ENCODE assay signal across 22 cellular contexts in genomic region chr17:39615434-39615833, GRCh38. TPM values are rescaled to one million over a fixed set of nuclear protein-coding genes. Genes with fewer than 3 reads are reported as not detected.
DNase-seq lines count a peak whose midpoint lies in the region; ATAC-seq, FAIRE-seq and TF ChIP-seq lines count a peak whose summit lies in the region.
"Had no signal": no experiment of that assay in that cellular context is flagged by ENCODE, and none has a peak within 500 bp of the region (broad histone marks: within the 10 kb centered on the region; RNA-seq: fewer than 3 reads in every experiment).

No MANE protein-coding gene starts in this region.

- H3K27me3 Mint-ChIP-seq in natural killer cell (ENCODE audit: low read depth in 2 of 2) (peaks cover 15 to 29% of the 10 kb centered on the region in 2 donors), neural crest cell (ENCODE audit: low read depth) (peaks cover 93% of the 10 kb centered on the region)
- H3K27me3 Mint-ChIP-seq in natural killer cell treated with Interleukin-12 subunit alpha and Interleukin-12 subunit beta and Interleukin-15 and Interleukin-18, amount 100 ng/mL, for 72 hours: peaks cover 20 to 23% of the 10 kb centered on the region in 2 donors

- peaks cover 10% of the 10 kb centered on the region; the same call in 1 of the 2 replicates for H3K23me2 ChIP-seq in H1 (ENCODE audit: low read depth, low read length)

- H4K20me1 ChIP-seq in H1 (replicated peaks in 1 of 2; ENCODE audit: control insufficient read depth in 1 of 2, insufficient read depth in 2 of 2, low read length in 2 of 2): no peaks in the 10 kb centered on the region
- H4K20me1 ChIP-seq: BLaER1 treated with 17β-estradiol and CSF1 and Interleukin-3, amounts not matched to agents 10 nM and 100 nM had no signal

- TF ChIP-seq POLR2A in H1 (IDR thresholded peaks at IDR 0.05; ENCODE audit: control extremely low read depth in 1 of 2, low read depth in 2 of 2, low read length in 2 of 2) (no peak), heart left ventricle (IDR thresholded peaks at IDR 0.05) (no peak)

- no peak overlapping the region for H4K8ac ChIP-seq in H1 (ENCODE audit: extremely low read depth, insufficient read depth, low read length)

- no peak overlapping the region for H2BK15ac ChIP-seq in H1 (ENCODE audit: low read length)

- H3K36me3 Mint-ChIP-seq in natural killer cell (no peaks in the 10 kb centered on the region), neural crest cell (ENCODE audit: low read depth) (no peaks in the 10 kb centered on the region)
- no peaks in the 10 kb centered on the region for H3K36me3 Mint-ChIP-seq in natural killer cell treated with Interleukin-12 subunit alpha and Interleukin-12 subunit beta and Interleukin-15 and Interleukin-18, amount 100 ng/mL, for 72 hours
- H3K36me3 Mint-ChIP-seq: IgD-negative memory B cell had no signal

- H3K27ac Mint-ChIP-seq in natural killer cell: no peak overlapping the region
- no peak overlapping the region for H3K27ac Mint-ChIP-seq in natural killer cell treated with Interleukin-12 subunit alpha and Interleukin-12 subunit beta and Interleukin-15 and Interleukin-18, amount 100 ng/mL, for 72 hours
- no peak overlapping the region for H3K27ac Mint-ChIP-seq in neural crest cell (ENCODE audit: unreplicated experiment)
- H3K27ac Mint-ChIP-seq: CD8-positive, alpha-beta memory T cell; GM23338 had no signal

- H3K14ac ChIP-seq in H1 (ENCODE audit: insufficient read length): no peak overlapping the region

- no peak overlapping the region for H2BK5ac ChIP-seq in H1 (ENCODE audit: low read depth, low read length)

- H2AK5ac ChIP-seq in H1 (ENCODE audit: low read depth, low read length): no peak overlapping the region

- no peak overlapping the region for H2BK20ac ChIP-seq in H1 (ENCODE audit: low read length)

- CTCF ChIA-PET in H1 (lab: Charles Lee; ENCODE audit: partially characterized antibody): interaction anchor here (0.7 to 49.2 kb wide), 7 partner anchors 9 to 70 kb away, joined by 3 to 1885 read pairs (median 4); partner anchors contain the start of genes ERBB2, PGAP3, PNMT and PPP1R1B

- intact Hi-C loops in natural killer cell (cut with micrococcal nuclease): no loop called here
- intact Hi-C loops in mucosa of descending colon (cut with DNase I, micrococcal nuclease): no loop called here
- intact Hi-C loops in heart left ventricle (cut with DNase I): loop anchor here in 1 of 10 donors (5.0 kb wide), 1 partner anchor 43 kb away; no protein-coding TSS in a partner anchor

- no peaks in the 10 kb centered on the region for H3K9me3 ChIP-seq in H1 (ENCODE audit: insufficient read depth in 2 of 2, low read depth in 1 of 2, low read length in 1 of 2)
- H3K9me3 ChIP-seq in mucosa of descending colon: no peaks in the 10 kb centered on the region
- H3K9me3 ChIP-seq in heart left ventricle: no peaks in the 10 kb centered on the region
- H3K9me3 ChIP-seq: BLaER1 treated with 17β-estradiol and CSF1 and Interleukin-3, amounts not matched to agents 10 nM and 100 nM had no signal

- H3K4me3 ChIP-seq in H1 (ENCODE audit: extremely low read depth in 1 of 4, insufficient read depth in 2 of 4, low read depth in 3 of 4, low read length in 4 of 4) (no peak overlapping the region), mucosa of descending colon (no peak overlapping the region), heart left ventricle (no peak overlapping the region)
- H3K4me3 ChIP-seq: BLaER1 treated with 17β-estradiol and CSF1 and Interleukin-3, amounts not matched to agents 10 nM and 100 nM; GM23338 had no signal

- no peaks in the 10 kb centered on the region for H3K79me1 ChIP-seq in H1 (ENCODE audit: low read depth, low read length)

- no peak overlapping the region for H3K4ac ChIP-seq in H1 (replicated peaks; ENCODE audit: insufficient read length, low read depth, low read length)

- no peak overlapping the region for H2BK120ac ChIP-seq in H1 (replicated peaks; ENCODE audit: low read depth, low read length)

- H3K4me1 Mint-ChIP-seq in natural killer cell: peaks cover 7% of the 10 kb centered on the region in 2 donors
- H3K4me1 Mint-ChIP-seq in natural killer cell treated with Interleukin-12 subunit alpha and Interleukin-12 subunit beta and Interleukin-15 and Interleukin-18, amount 100 ng/mL, for 72 hours (ENCODE audit: low read depth in 2 of 2): peaks cover 0 to 6% of the 10 kb centered on the region in 2 donors
- peaks cover 5% of the 10 kb centered on the region for H3K4me1 Mint-ChIP-seq in neural crest cell

- no peak overlapping the region for H3K23ac ChIP-seq in H1 (ENCODE audit: insufficient read length)

- H3K9ac ChIP-seq in H1 (replicated peaks in 1 of 4; ENCODE audit: extremely low read depth in 1 of 4, low read depth in 3 of 4, low read length in 3 of 4): no peak overlapping the region
- H3K9ac ChIP-seq: BLaER1 treated with 17β-estradiol and CSF1 and Interleukin-3, amounts not matched to agents 10 nM and 100 nM had no signal

- H3K4me1 ChIP-seq in H1 (replicated peaks in 1 of 4; ENCODE audit: control insufficient read depth in 3 of 4, insufficient read depth in 4 of 4, low read length in 3 of 4) (peaks cover 0 to 7% (median 4%) of the 10 kb centered on the region in 4 experiments; a peak in 5 of 7 replicates), mucosa of descending colon (ENCODE audit: low read depth) (peaks cover 15% of the 10 kb centered on the region), heart left ventricle (peaks cover 0 to 18% (median 5%) of the 10 kb centered on the region in 12 donors)

- H2BK12ac ChIP-seq in H1 (ENCODE audit: low read depth, low read length): 0 out of 2 replicates have a peak overlapping the region, but pooled peaks have one; percentile 30

- no peak overlapping the region for H3K56ac ChIP-seq in H1 (replicated peaks; ENCODE audit: insufficient read length, low read depth, low read length)

- no peak overlapping the region for H4K5ac ChIP-seq in H1 (ENCODE audit: insufficient read length, low read depth, low read length)

- H4K91ac ChIP-seq in H1 (replicated peaks; ENCODE audit: insufficient read length, low read length): no peak overlapping the region

- H3K27me3 ChIP-seq in H1 (replicated peaks in 1 of 4; ENCODE audit: control insufficient read depth in 3 of 4, extremely low read depth in 1 of 4, insufficient read depth in 3 of 4, low read length in 3 of 4) (peaks cover 27 to 78% (median 55%) of the 10 kb centered on the region in 4 experiments), heart left ventricle (peaks cover 0 to 45% (median 4%) of the 10 kb centered on the region in 9 donors)

- H3K9me3 Mint-ChIP-seq in natural killer cell (no peaks in the 10 kb centered on the region), neural crest cell (no peaks in the 10 kb centered on the region)
- no peaks in the 10 kb centered on the region for H3K9me3 Mint-ChIP-seq in natural killer cell treated with Interleukin-12 subunit alpha and Interleukin-12 subunit beta and Interleukin-15 and Interleukin-18, amount 100 ng/mL, for 72 hours
- H3K9me3 Mint-ChIP-seq: GM23338, IgD-negative memory B cell had no signal

- 89% methylated on average over 6 of the region's 6 CpGs; no CpG with 5 or more reads in 1 of the 2 experiments for WGBS in H1 (ENCODE audit: extremely low coverage in 1 of 2, insufficient coverage in 1 of 2, insufficient read length in 1 of 2, insufficient replicate concordance in 2 of 2, low coverage in 1 of 2, low lambda C conversion rate in 2 of 2, missing lambda C conversion rate in 1 of 2), 2 experiments
- WGBS in heart left ventricle, 4 donors: 50 to 68% (median 58%) methylated on average over 5 to 6 of the region's 6 CpGs

- TF ChIP-seq CTCF in natural killer cell (IDR thresholded peaks at IDR 0.05) (no peak), H1 (IDR thresholded peaks at IDR 0.05; ENCODE audit: control extremely low read depth in 1 of 3, insufficient read depth in 1 of 3, low read depth in 1 of 3, low read length in 3 of 3) (no peak), neural crest cell (conservative IDR thresholded peaks at IDR 0.05) (no peak), mucosa of descending colon (IDR thresholded peaks at IDR 0.05) (no peak), heart left ventricle (IDR thresholded peaks at IDR 0.05) (no peak)

- ATAC-seq in natural killer cell (no peak), mucosa of descending colon (no peak), heart left ventricle (no peak)
- no peak for ATAC-seq in natural killer cell treated with Interleukin-12 subunit alpha and Interleukin-12 subunit beta and Interleukin-15 and Interleukin-18, amount 100 ng/mL, for 72 hours
- ATAC-seq: GM23338 had no signal

- H3K4me3 Mint-ChIP-seq in natural killer cell (peak overlapping the region; percentile 42), neural crest cell (peak overlapping the region; percentile 58)
- H3K4me3 Mint-ChIP-seq in natural killer cell treated with Interleukin-12 subunit alpha and Interleukin-12 subunit beta and Interleukin-15 and Interleukin-18, amount 100 ng/mL, for 72 hours: no peak overlapping the region
- H3K4me3 Mint-ChIP-seq: GM23338 had no signal

- H3K27ac ChIP-seq in H1 (ENCODE audit: low read depth, low read length) (no peak overlapping the region), heart left ventricle (no peak overlapping the region)
- H3K27ac ChIP-seq: BLaER1 treated with 17β-estradiol and CSF1 and Interleukin-3, amounts not matched to agents 10 nM and 100 nM had no signal

- POLR2A ChIA-PET in H1 (lab: Charles Lee; ENCODE audit: partially characterized antibody): interaction anchor here (1.6 to 1.8 kb wide), 2 partner anchors 10 to 13 kb away, joined by 3 to 4 read pairs; no protein-coding TSS in a partner anchor

- no peak overlapping the region for H2AFZ ChIP-seq in H1 (ENCODE audit: low read length)
- H2AFZ ChIP-seq: GM23338 had no signal

- TF ChIP-seq RAD21 in H1 (IDR thresholded peaks at IDR 0.05 in 1 of 2, conservative IDR thresholded peaks at IDR 0.05 in 1 of 2; ENCODE audit: low read depth in 2 of 2, low read length in 2 of 2): no peak

- DNase-seq in natural killer cell (no peak), H1 (ENCODE audit: low read depth in 1 of 2, low spot score in 2 of 2) (no peak), neural crest cell (ENCODE audit: low read depth, low spot score) (no peak), mucosa of descending colon (no peak), NCI-H146 treated with DMSO at 0.1 percent for 48 hours (lab: John Stamatoyannopoulos, UW; ENCODE audit: unreplicated experiment) (no peak), heart left ventricle (no peak), HK-2 (ENCODE audit: unreplicated experiment) (no peak)
- no peak for DNase-seq in natural killer cell treated with Interleukin-12 subunit alpha and Interleukin-12 subunit beta and Interleukin-15 and Interleukin-18, amount 100 ng/mL, for 72 hours (ENCODE audit: low spot score)
- DNase-seq: 8988T; CD8-positive, alpha-beta memory T cell; COR-L47; DMS 273 treated with DMSO at 0.1 percent for 48 hours; H7; KG1 had no signal

- no peaks in the 10 kb centered on the region for H3K36me3 ChIP-seq in H1 (ENCODE audit: control insufficient read depth in 2 of 4, insufficient read depth in 4 of 4, low read length in 3 of 4)
- no peaks in the 10 kb centered on the region for H3K36me3 ChIP-seq in mucosa of descending colon (ENCODE audit: low read depth)
- no peaks in the 10 kb centered on the region for H3K36me3 ChIP-seq in heart left ventricle
- H3K36me3 ChIP-seq: BLaER1 treated with 17β-estradiol and CSF1 and Interleukin-3, amounts not matched to agents 10 nM and 100 nM had no signal

- 0 out of 2 replicates have a peak overlapping the region, but pooled peaks have one; percentile 4 for H3K18ac ChIP-seq in H1 (ENCODE audit: extremely low read depth, low read length)

- TF ChIP-seq EP300 in H1 (IDR thresholded peaks at IDR 0.05; ENCODE audit: borderline replicate concordance in 1 of 2, low read depth in 2 of 2, low read length in 2 of 2): no peak

- no peak for FAIRE-seq in H1 (lab: Jason Lieb, UNC)
- FAIRE-seq: G401.6, GM12891, HTR-8/SVneo had no signal

- H3K4me2 ChIP-seq in H1 (ENCODE audit: insufficient read depth in 1 of 2, low read depth in 2 of 2, low read length in 2 of 2): no peak overlapping the region
- H3K4me2 ChIP-seq: BLaER1 treated with 17β-estradiol and CSF1 and Interleukin-3, amounts not matched to agents 10 nM and 100 nM; GM23338 had no signal

- H3K79me2 ChIP-seq in H1 (ENCODE audit: control insufficient read depth in 1 of 2, insufficient read depth in 2 of 2, low read length in 2 of 2): no peaks in the 10 kb centered on the region

RNA-seq across cellular contexts. Expression of gene NEUROD2, which starts 7.7 kb away (rescaled TPM):
- total RNA-seq in natural killer cell (not detected), neural crest cell (not detected in 2 replicates), mucosa of descending colon (under 1 TPM in 1 of 3 donors, not detected in 2; 0.05 TPM), heart left ventricle (not detected)
- total RNA-seq in natural killer cell treated with Interleukin-12 subunit alpha and Interleukin-12 subunit beta and Interleukin-15 and Interleukin-18, amount 100 ng/mL, for 72 hours: not detected
- not detected in 2 replicates for total RNA-seq in H1 (2021; fragmentation: NEBNext Ultra II Directional; extraction: Animal tissue kit (Norgen Biotek cat#: 25700))
- polyA plus RNA-seq in H1 (2011; rRNA removed) (not detected in 2 replicates), heart left ventricle (not detected)
- polyA plus RNA-seq in H1 (2011; cell fraction: cytosol; rRNA removed): not detected
- not detected for polyA plus RNA-seq in H1 (2011; cell fraction: nucleus; rRNA removed)
- polyA plus RNA-seq in H1 (2012, experiment 1 of 2): not detected in 4 replicates
- 0.12 TPM for polyA plus RNA-seq in H1 (2012, experiment 2 of 2)
- 0.02 TPM for polyA plus RNA-seq in H1 (2013, experiment 1 of 2)
- polyA plus RNA-seq in H1 (2013, experiment 2 of 2): 0.02 TPM
- not detected in 2 replicates for polyA minus RNA-seq in H1 (2011; rRNA and poly(A)+ RNA removed)
- not detected for polyA minus RNA-seq in H1 (2011; cell fraction: cytosol; rRNA and poly(A)+ RNA removed)
- not detected for polyA minus RNA-seq in H1 (2011; cell fraction: nucleus; rRNA and poly(A)+ RNA removed)
- total RNA-seq: A673; CD8-positive, alpha-beta memory T cell; GM23338; H7 had no signal
- polyA plus RNA-seq: AG04450; CD8-positive, alpha-beta memory T cell; GM23338; IgD-negative memory B cell had no signal

RNA-seq across cellular contexts. Expression of gene PPP1R1B, which starts 11.3 kb away (rescaled TPM):
- total RNA-seq in natural killer cell (not detected), neural crest cell (not detected in 2 replicates), mucosa of descending colon (100 to 1,000 TPM; 108 to 362 (median 356) TPM), heart left ventricle (1 to 10 TPM in 4 of 9 donors, under 1 TPM in 4, not detected in 1; 0.54 to 5.8 (median 0.88) TPM)
- total RNA-seq in natural killer cell treated with Interleukin-12 subunit alpha and Interleukin-12 subunit beta and Interleukin-15 and Interleukin-18, amount 100 ng/mL, for 72 hours: not detected
- 9.4 and 10.7 TPM in 2 replicates for total RNA-seq in H1 (2021; fragmentation: NEBNext Ultra II Directional; extraction: Animal tissue kit (Norgen Biotek cat#: 25700))
- polyA plus RNA-seq in H1 (2011; rRNA removed) (21.0 and 22.3 TPM in 2 replicates), heart left ventricle (1 to 10 TPM in 1 of 2 donors, under 1 TPM in 1; 0.61 to 2.5 TPM)
- 15.9 TPM for polyA plus RNA-seq in H1 (2011; cell fraction: cytosol; rRNA removed)
- polyA plus RNA-seq in H1 (2011; cell fraction: nucleus; rRNA removed): 15.3 TPM
- polyA plus RNA-seq in H1 (2012, experiment 1 of 2): 13.4 to 19.6 TPM (median 17.0 TPM) in 4 replicates
- polyA plus RNA-seq in H1 (2012, experiment 2 of 2): 22.0 TPM
- 10.8 TPM for polyA plus RNA-seq in H1 (2013, experiment 1 of 2)
- polyA plus RNA-seq in H1 (2013, experiment 2 of 2): 11.3 TPM
- polyA minus RNA-seq in H1 (2011; rRNA and poly(A)+ RNA removed): 9.1 and 11.8 TPM in 2 replicates
- 7.9 TPM for polyA minus RNA-seq in H1 (2011; cell fraction: cytosol; rRNA and poly(A)+ RNA removed)
- 4.6 TPM for polyA minus RNA-seq in H1 (2011; cell fraction: nucleus; rRNA and poly(A)+ RNA removed)
- total RNA-seq: CD8-positive, alpha-beta memory T cell had no signal
- polyA plus RNA-seq: AG04450; CD8-positive, alpha-beta memory T cell; IgD-negative memory B cell had no signal

RNA-seq across cellular contexts. Expression of gene STARD3, which starts 21.5 kb away (rescaled TPM):
- total RNA-seq in natural killer cell: 100 to 1,000 TPM in 2 of 3 donors, 10 to 100 TPM in 1; 97.1 to 115 (median 105) TPM
- total RNA-seq in natural killer cell treated with Interleukin-12 subunit alpha and Interleukin-12 subunit beta and Interleukin-15 and Interleukin-18, amount 100 ng/mL, for 72 hours: 100 to 1,000 TPM in 1 of 2 donors, 10 to 100 TPM in 1; 97.9 to 139 TPM
- total RNA-seq in H1 (2021; fragmentation: NEBNext Ultra II Directional; extraction: Animal tissue kit (Norgen Biotek cat#: 25700)): 47.6 and 56.7 TPM in 2 replicates
- 80.3 and 116 TPM in 2 replicates for polyA plus RNA-seq in H1 (2011; rRNA removed)
- polyA plus RNA-seq in H1 (2011; cell fraction: cytosol; rRNA removed): 80.2 TPM
- polyA plus RNA-seq in H1 (2011; cell fraction: nucleus; rRNA removed): 203 TPM
- polyA plus RNA-seq in H1 (2012, experiment 1 of 2): 54.2 to 69.5 TPM (median 56.8 TPM) in 4 replicates
- polyA plus RNA-seq in H1 (2012, experiment 2 of 2): 61.3 TPM
- 80.5 TPM for polyA plus RNA-seq in H1 (2013, experiment 1 of 2)
- 91.9 TPM for polyA plus RNA-seq in H1 (2013, experiment 2 of 2)
- 78.6 and 84.8 TPM in 2 replicates for polyA minus RNA-seq in H1 (2011; rRNA and poly(A)+ RNA removed)
- 37.6 TPM for polyA minus RNA-seq in H1 (2011; cell fraction: cytosol; rRNA and poly(A)+ RNA removed)
- polyA minus RNA-seq in H1 (2011; cell fraction: nucleus; rRNA and poly(A)+ RNA removed): 53.7 TPM
- 60.6 and 64.8 TPM in 2 replicates for total RNA-seq in neural crest cell
- total RNA-seq in mucosa of descending colon: 10 to 100 TPM; 36.1 to 58.8 (median 57.6) TPM
- total RNA-seq in heart left ventricle: 10 to 100 TPM; 14.1 to 36.5 (median 19.3) TPM
- 10 to 100 TPM; 24.2 to 57.2 TPM for polyA plus RNA-seq in heart left ventricle

RNA-seq across cellular contexts. Expression of gene TCAP, which starts 49.7 kb away (rescaled TPM):
- total RNA-seq in natural killer cell (1 to 10 TPM; 1.3 to 3.8 (median 2.4) TPM), neural crest cell (1.9 and 2.8 TPM in 2 replicates), mucosa of descending colon (1 to 10 TPM in 2 of 3 donors, under 1 TPM in 1; 0.96 to 3.4 (median 1.5) TPM), heart left ventricle (1,000 to 10,000 TPM; 2,428 to 9,343 (median 4,137) TPM)
- 1 to 10 TPM; 2.1 to 2.5 TPM for total RNA-seq in natural killer cell treated with Interleukin-12 subunit alpha and Interleukin-12 subunit beta and Interleukin-15 and Interleukin-18, amount 100 ng/mL, for 72 hours
- 1.4 TPM in 2 replicates for total RNA-seq in H1 (2021; fragmentation: NEBNext Ultra II Directional; extraction: Animal tissue kit (Norgen Biotek cat#: 25700))
- polyA plus RNA-seq in H1 (2011; rRNA removed) (0.82 and 1.3 TPM in 2 replicates), heart left ventricle (1,000 to 10,000 TPM; 2,028 to 5,784 TPM)
- 1.2 TPM for polyA plus RNA-seq in H1 (2011; cell fraction: cytosol; rRNA removed)
- 8.9 TPM for polyA plus RNA-seq in H1 (2011; cell fraction: nucleus; rRNA removed)
- 1.7 to 2.6 TPM (median 2.3 TPM) in 4 replicates for polyA plus RNA-seq in H1 (2012, experiment 1 of 2)
- 1.4 TPM for polyA plus RNA-seq in H1 (2012, experiment 2 of 2)
- 0.49 TPM for polyA plus RNA-seq in H1 (2013, experiment 1 of 2)
- 0.48 TPM for polyA plus RNA-seq in H1 (2013, experiment 2 of 2)
- 1.1 and 1.3 TPM in 2 replicates for polyA minus RNA-seq in H1 (2011; rRNA and poly(A)+ RNA removed)
- 1.4 TPM for polyA minus RNA-seq in H1 (2011; cell fraction: cytosol; rRNA and poly(A)+ RNA removed)
- polyA minus RNA-seq in H1 (2011; cell fraction: nucleus; rRNA and poly(A)+ RNA removed): 4.2 TPM
- polyA plus RNA-seq: CD8-positive, alpha-beta memory T cell; IgD-negative memory B cell had no signal

RNA-seq across cellular contexts. Expression of gene PNMT, which starts 52.8 kb away (rescaled TPM):
- total RNA-seq in natural killer cell: 1 to 10 TPM; 1.2 to 2.5 (median 2.2) TPM
- total RNA-seq in natural killer cell treated with Interleukin-12 subunit alpha and Interleukin-12 subunit beta and Interleukin-15 and Interleukin-18, amount 100 ng/mL, for 72 hours: not detected
- total RNA-seq in H1 (2021; fragmentation: NEBNext Ultra II Directional; extraction: Animal tissue kit (Norgen Biotek cat#: 25700)): 4.4 and 5.6 TPM in 2 replicates
- polyA plus RNA-seq in H1 (2011; rRNA removed): 10.5 and 10.9 TPM in 2 replicates
- polyA plus RNA-seq in H1 (2011; cell fraction: cytosol; rRNA removed): 8.1 TPM
- polyA plus RNA-seq in H1 (2011; cell fraction: nucleus; rRNA removed): 10.0 TPM
- 4.3 to 8.6 TPM (median 7.6 TPM) in 4 replicates for polyA plus RNA-seq in H1 (2012, experiment 1 of 2)
- polyA plus RNA-seq in H1 (2012, experiment 2 of 2): 5.6 TPM
- 3.4 TPM for polyA plus RNA-seq in H1 (2013, experiment 1 of 2)
- polyA plus RNA-seq in H1 (2013, experiment 2 of 2): 3.4 TPM
- polyA minus RNA-seq in H1 (2011; rRNA and poly(A)+ RNA removed): 0.95 and 1.4 TPM in 2 replicates
- polyA minus RNA-seq in H1 (2011; cell fraction: cytosol; rRNA and poly(A)+ RNA removed): 4.9 TPM
- polyA minus RNA-seq in H1 (2011; cell fraction: nucleus; rRNA and poly(A)+ RNA removed): 1.7 TPM
- total RNA-seq in neural crest cell: 0.84 and 0.86 TPM in 2 replicates
- 1 to 10 TPM in 2 of 3 donors, under 1 TPM in 1; 0.23 to 2.0 (median 1.5) TPM for total RNA-seq in mucosa of descending colon
- 1 to 10 TPM; 2.4 to 7.9 (median 6.0) TPM for total RNA-seq in heart left ventricle
- 10 to 100 TPM; 13.0 to 15.6 TPM for polyA plus RNA-seq in heart left ventricle
- total RNA-seq: A673; CD8-positive, alpha-beta memory T cell had no signal
- polyA plus RNA-seq: AG04450, IgD-negative memory B cell had no signal
